ENCODE assay signal across 10 cellular contexts in genomic region chr10:93947055-93947454, GRCh38. TPM values are rescaled to one million over a fixed set of nuclear protein-coding genes. Genes with fewer than 3 reads are reported as not detected.
DNase-seq lines count a peak whose midpoint lies in the region; ATAC-seq and TF ChIP-seq lines count a peak whose summit lies in the region.
"Had no signal": no experiment of that assay in that cellular context is flagged by ENCODE, and none has a peak within 500 bp of the region (broad histone marks: within the 10 kb centered on the region; RNA-seq: fewer than 3 reads in every experiment).

No MANE protein-coding gene starts in this region.

- H3K4me1 ChIP-seq in GM23338 (ENCODE audit: insufficient read depth) (no peaks in the 10 kb centered on the region), right cardiac atrium (ENCODE audit: control insufficient read depth, insufficient read depth, low read length) (peaks cover 10% of the 10 kb centered on the region), skeletal muscle tissue (ENCODE audit: control insufficient read depth in 3 of 3, insufficient read depth in 3 of 3, low read length in 3 of 3) (peaks cover 24 to 37% (median 33%) of the 10 kb centered on the region in 3 donors)

- no peak overlapping the region for H3K4me3 ChIP-seq in GM23338
- no peak overlapping the region for H3K4me3 ChIP-seq in right cardiac atrium (ENCODE audit: low read length)
- peak overlapping the region; percentile 30 to 60 (median 39) for H3K4me3 ChIP-seq in skeletal muscle tissue (ENCODE audit: low read length in 3 of 3)

- ATAC-seq in GM23338 (no peak; the same call in 1 of the 3 replicates), right cardiac atrium (peak; percentile 92 to 95), GM19324 (IDR thresholded peaks at IDR 0.05; ENCODE audit: low FRiP score, unreplicated experiment) (no peak), HG02588 (IDR thresholded peaks at IDR 0.05; ENCODE audit: unreplicated experiment) (no peak)

- H3K9me2 ChIP-seq in GM23338 (ENCODE audit: insufficient read depth): no peaks in the 10 kb centered on the region

- WGBS in right cardiac atrium: 25% methylated on average over 8 of the region's 8 CpGs

- H3K27ac Mint-ChIP-seq in GM23338: no peak overlapping the region

- no peak overlapping the region for H3K4me3 Mint-ChIP-seq in GM23338

- H3K27me3 ChIP-seq in GM23338 (ENCODE audit: insufficient read depth) (no peaks in the 10 kb centered on the region), right cardiac atrium (ENCODE audit: control insufficient read depth, insufficient read depth) (no peaks in the 10 kb centered on the region), skeletal muscle tissue (ENCODE audit: control insufficient read depth in 3 of 3, insufficient read depth in 3 of 3, low read length in 3 of 3) (no peaks in the 10 kb centered on the region)

- no peaks in the 10 kb centered on the region for H3K79me2 ChIP-seq in GM23338 (replicated peaks; ENCODE audit: insufficient read depth)

- no peaks in the 10 kb centered on the region for H3F3A ChIP-seq in GM23338 (replicated peaks; ENCODE audit: low read depth)

- intact Hi-C loops in right cardiac atrium (cut with DNase I): no loop called here

- H3K27me3 Mint-ChIP-seq in GM23338 (ENCODE audit: insufficient read depth, low read depth, poor library complexity): no peaks in the 10 kb centered on the region

- DNase-seq in GM23338 (ENCODE audit: low spot score) (peak; percentile 17), amniotic stem cell (lab: John Stamatoyannopoulos, UW) (peak; percentile 63), right cardiac atrium (peak; percentile 37 to 76 (median 72)), DMS153 treated with DMSO at 0.1 percent for 48 hours (lab: John Stamatoyannopoulos, UW; ENCODE audit: unreplicated experiment) (no peak), MV-4-11 (lab: John Stamatoyannopoulos, UW) (no peak)
- DNase-seq: activated T-cell treated with anti-CD3 and anti-CD28 coated beads, Interleukin-2, amount 50 U/mL, for 48 hours; trophoblast cell had no signal

- H3K27ac ChIP-seq in GM23338 (ENCODE audit: low read depth): no peak overlapping the region
- peak overlapping the region; percentile 98 for H3K27ac ChIP-seq in right cardiac atrium (ENCODE audit: low read length)
- H3K27ac ChIP-seq in skeletal muscle tissue (ENCODE audit: low read depth, low read length): peak overlapping the region; percentile 93

- H4K20me1 ChIP-seq in GM23338 (replicated peaks; ENCODE audit: insufficient read depth): no peaks in the 10 kb centered on the region

- no peak overlapping the region for H3K4me2 ChIP-seq in GM23338

- H3K36me3 ChIP-seq in GM23338 (ENCODE audit: insufficient read depth) (no peaks in the 10 kb centered on the region), skeletal muscle tissue (ENCODE audit: control insufficient read depth in 3 of 3, insufficient read depth in 3 of 3, low read length in 3 of 3) (no peaks in the 10 kb centered on the region)

- no peaks in the 10 kb centered on the region for H3K4me1 Mint-ChIP-seq in GM23338

- no peaks in the 10 kb centered on the region for H3K9me3 Mint-ChIP-seq in GM23338

- H2AFZ ChIP-seq in GM23338: peak overlapping the region; percentile 40; the same call in 1 of the 2 replicates

- no peaks in the 10 kb centered on the region for H3K9me3 ChIP-seq in right cardiac atrium (ENCODE audit: control insufficient read depth, low read length)
- H3K9me3 ChIP-seq in skeletal muscle tissue (ENCODE audit: control insufficient read depth in 3 of 3, low read length in 3 of 3): no peaks in the 10 kb centered on the region

- H3K9ac ChIP-seq in skeletal muscle tissue (ENCODE audit: low read depth in 1 of 3, low read length in 3 of 3): peak overlapping the region; percentile 62 to 75 (median 71)

- no peak for TF ChIP-seq CTCF in GM23338 (conservative IDR thresholded peaks at IDR 0.05; ENCODE audit: low read depth in 2 of 2)

- H3K36me3 Mint-ChIP-seq in GM23338 (ENCODE audit: low read depth): no peaks in the 10 kb centered on the region

TF ChIP-seq in GM23338, 12 proteins besides CTCF, POLR2A, EP300 and RAD21:
- TF ChIP-seq STAT1 (IDR thresholded peaks at IDR 0.05; ENCODE audit: unreplicated experiment): no peak
- TF ChIP-seq, protein P1, sequence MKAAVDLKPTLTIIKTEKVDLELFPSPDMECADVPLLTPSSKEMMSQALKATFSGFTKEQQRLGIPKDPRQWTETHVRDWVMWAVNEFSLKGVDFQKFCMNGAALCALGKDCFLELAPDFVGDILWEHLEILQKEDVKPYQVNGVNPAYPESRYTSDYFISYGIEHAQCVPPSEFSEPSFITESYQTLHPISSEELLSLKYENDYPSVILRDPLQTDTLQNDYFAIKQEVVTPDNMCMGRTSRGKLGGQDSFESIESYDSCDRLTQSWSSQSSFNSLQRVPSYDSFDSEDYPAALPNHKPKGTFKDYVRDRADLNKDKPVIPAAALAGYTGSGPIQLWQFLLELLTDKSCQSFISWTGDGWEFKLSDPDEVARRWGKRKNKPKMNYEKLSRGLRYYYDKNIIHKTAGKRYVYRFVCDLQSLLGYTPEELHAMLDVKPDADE (IDR thresholded peaks at IDR 0.05): no peak
- no peak for TF ChIP-seq EZH2phosphoT487 (IDR thresholded peaks at IDR 0.05; ENCODE audit: unreplicated experiment)
TF ChIP-seq in GM23338: peak in this region for 0.

RNA-seq across cellular contexts. Expression of gene PLCE1, which starts 46.7 kb away (rescaled TPM):
- total RNA-seq in GM23338 (2014; rRNA removed; shearing (Covaris generic)): 0.08 and 0.10 TPM in 2 replicates
- polyA plus RNA-seq in GM23338 (2016; fragmentation: Nextera tagmentation; extraction: Ambion mirVana) (0.49 and 0.58 TPM in 2 replicates), right cardiac atrium (6.0 TPM)
- total RNA-seq in right cardiac atrium (10 to 100 TPM; 12.4 to 23.4 (median 21.0) TPM), skeletal muscle tissue (29.2 TPM)

RNA-seq across cellular contexts. Expression of gene SLC35G1, which starts 53.3 kb away (rescaled TPM):
- total RNA-seq in GM23338 (2014; rRNA removed; shearing (Covaris generic)): 3.9 and 7.2 TPM in 2 replicates
- 3.3 and 4.1 TPM in 2 replicates for polyA plus RNA-seq in GM23338 (2016; fragmentation: Nextera tagmentation; extraction: Ambion mirVana)
- total RNA-seq in right cardiac atrium: 1 to 10 TPM; 4.4 to 6.3 (median 5.3) TPM
- polyA plus RNA-seq in right cardiac atrium: 3.8 TPM
- 1.0 TPM for total RNA-seq in skeletal muscle tissue

Comparison
In these comparisons a context has a peak if more than half of its experiments do, and no peak if none do; other contexts are left out.
1. ATAC-seq: peak in right cardiac atrium (2 of 2); none in GM23338 (single experiment), GM19324 (single experiment) and HG02588 (single experiment).
2. DNase-seq: peak in GM23338 (single experiment), amniotic stem cell (single experiment) and right cardiac atrium (3 of 3); none in DMS153 treated with DMSO at 0.1 percent for 48 hours (single experiment) and MV-4-11 (single experiment).
3. H3K4me3 ChIP-seq: peak in skeletal muscle tissue (3 of 3); none in GM23338 (single experiment) and right cardiac atrium (single experiment).
4. RNA of gene PLCE1, which starts 46.7 kb away (total RNA-seq): 29.2 TPM in skeletal muscle tissue (single experiment) and 12.4 to 23.4 TPM in right cardiac atrium; 0.08 to 0.10 TPM in GM23338; every median in the first group is over 10 times any median in the second.